ENCODE assay signal across 3 cellular contexts in the genomic region with DNA sequence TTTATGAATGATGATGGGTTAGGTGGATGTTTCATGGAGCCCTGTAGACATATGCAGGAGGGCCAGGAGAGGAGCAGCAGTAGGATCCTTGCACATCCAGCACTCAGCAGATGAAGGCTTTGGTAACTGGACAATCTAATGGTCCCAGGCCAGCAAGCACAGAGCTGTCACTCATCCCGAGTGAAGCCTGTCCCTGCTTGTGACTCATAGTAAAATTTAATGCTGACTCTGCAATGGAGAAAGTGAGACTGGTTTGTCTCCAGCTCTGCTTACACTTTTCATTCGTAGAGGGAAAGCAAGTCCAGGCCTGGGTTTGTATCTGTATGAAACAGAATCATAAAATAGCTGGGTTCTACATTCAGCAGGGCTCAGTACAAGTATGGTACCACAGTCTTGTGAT.
TF ChIP-seq lines count a peak whose summit lies in the region.

No MANE protein-coding gene starts in this region.

TF ChIP-seq in HepG2, 621 proteins besides CTCF, POLR2A, EP300 and RAD21:
- TF ChIP-seq MAFK (conservative IDR thresholded peaks at IDR 0.05 in 1 of 2, IDR thresholded peaks at IDR 0.05 in 1 of 2; ENCODE audit: low read length in 2 of 2) (peak; percentile 79 to 89), ZBTB8A (CRISPR knock-in tag; IDR thresholded peaks at IDR 0.05; ENCODE audit: borderline replicate concordance, low read depth) (no peak), MAFF (IDR thresholded peaks at IDR 0.05; ENCODE audit: low read depth, low read length) (peak; percentile 73)

TF ChIP-seq in IMR-90, 13 proteins besides CTCF, POLR2A, EP300 and RAD21:
- TF ChIP-seq RCOR1 (IDR thresholded peaks at IDR 0.05; ENCODE audit: insufficient replicate concordance, low read length), result no peak
- TF ChIP-seq MAFK (IDR thresholded peaks at IDR 0.05; ENCODE audit: low read depth, low read length), result peak; percentile 80

TF ChIP-seq in K562, 482 proteins besides CTCF, POLR2A, EP300 and RAD21:
- TF ChIP-seq, protein P1, sequence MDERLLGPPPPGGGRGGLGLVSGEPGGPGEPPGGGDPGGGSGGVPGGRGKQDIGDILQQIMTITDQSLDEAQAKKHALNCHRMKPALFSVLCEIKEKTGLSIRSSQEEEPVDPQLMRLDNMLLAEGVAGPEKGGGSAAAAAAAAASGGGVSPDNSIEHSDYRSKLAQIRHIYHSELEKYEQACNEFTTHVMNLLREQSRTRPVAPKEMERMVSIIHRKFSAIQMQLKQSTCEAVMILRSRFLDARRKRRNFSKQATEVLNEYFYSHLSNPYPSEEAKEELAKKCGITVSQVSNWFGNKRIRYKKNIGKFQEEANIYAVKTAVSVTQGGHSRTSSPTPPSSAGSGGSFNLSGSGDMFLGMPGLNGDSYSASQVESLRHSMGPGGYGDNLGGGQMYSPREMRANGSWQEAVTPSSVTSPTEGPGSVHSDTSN (CRISPR knock-in tag; IDR thresholded peaks at IDR 0.05; ENCODE audit: low read depth), result no peak
- TF ChIP-seq, protein P1 (tag; conservative IDR thresholded peaks at IDR 0.05; ENCODE audit: low read depth), result peak; percentile 67
- peak; percentile 79 for TF ChIP-seq MAFF (IDR thresholded peaks at IDR 0.05; ENCODE audit: low read length)
- TF ChIP-seq C11orf30 (IDR thresholded peaks at IDR 0.05; ENCODE audit: low read depth), result peak; percentile 93
- TF ChIP-seq ZNF316 (IDR thresholded peaks at IDR 0.05), result peak; percentile 97
- peak; percentile 47 for TF ChIP-seq MEIS2 (IDR thresholded peaks at IDR 0.05; ENCODE audit: partially characterized antibody)
- TF ChIP-seq SIN3A (IDR thresholded peaks at IDR 0.05; ENCODE audit: borderline replicate concordance in 2 of 2, control insufficient read depth in 1 of 2, low read depth in 2 of 2, low read length in 2 of 2), result no peak
- peak; percentile 88 for TF ChIP-seq MAFK (IDR thresholded peaks at IDR 0.05; ENCODE audit: low read length)
- no peak for TF ChIP-seq ZNF79 (CRISPR knock-in tag; IDR thresholded peaks at IDR 0.05; ENCODE audit: low read depth)
- TF ChIP-seq, protein P2, sequence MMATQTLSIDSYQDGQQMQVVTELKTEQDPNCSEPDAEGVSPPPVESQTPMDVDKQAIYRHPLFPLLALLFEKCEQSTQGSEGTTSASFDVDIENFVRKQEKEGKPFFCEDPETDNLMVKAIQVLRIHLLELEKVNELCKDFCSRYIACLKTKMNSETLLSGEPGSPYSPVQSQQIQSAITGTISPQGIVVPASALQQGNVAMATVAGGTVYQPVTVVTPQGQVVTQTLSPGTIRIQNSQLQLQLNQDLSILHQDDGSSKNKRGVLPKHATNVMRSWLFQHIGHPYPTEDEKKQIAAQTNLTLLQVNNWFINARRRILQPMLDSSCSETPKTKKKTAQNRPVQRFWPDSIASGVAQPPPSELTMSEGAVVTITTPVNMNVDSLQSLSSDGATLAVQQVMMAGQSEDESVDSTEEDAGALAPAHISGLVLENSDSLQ (IDR thresholded peaks at IDR 0.05), result peak; percentile 95
- TF ChIP-seq MAFG (tag; conservative IDR thresholded peaks at IDR 0.05), result peak; percentile 82
